7 cellular contexts compared by ENCODE assay signal in the genomic region with DNA sequence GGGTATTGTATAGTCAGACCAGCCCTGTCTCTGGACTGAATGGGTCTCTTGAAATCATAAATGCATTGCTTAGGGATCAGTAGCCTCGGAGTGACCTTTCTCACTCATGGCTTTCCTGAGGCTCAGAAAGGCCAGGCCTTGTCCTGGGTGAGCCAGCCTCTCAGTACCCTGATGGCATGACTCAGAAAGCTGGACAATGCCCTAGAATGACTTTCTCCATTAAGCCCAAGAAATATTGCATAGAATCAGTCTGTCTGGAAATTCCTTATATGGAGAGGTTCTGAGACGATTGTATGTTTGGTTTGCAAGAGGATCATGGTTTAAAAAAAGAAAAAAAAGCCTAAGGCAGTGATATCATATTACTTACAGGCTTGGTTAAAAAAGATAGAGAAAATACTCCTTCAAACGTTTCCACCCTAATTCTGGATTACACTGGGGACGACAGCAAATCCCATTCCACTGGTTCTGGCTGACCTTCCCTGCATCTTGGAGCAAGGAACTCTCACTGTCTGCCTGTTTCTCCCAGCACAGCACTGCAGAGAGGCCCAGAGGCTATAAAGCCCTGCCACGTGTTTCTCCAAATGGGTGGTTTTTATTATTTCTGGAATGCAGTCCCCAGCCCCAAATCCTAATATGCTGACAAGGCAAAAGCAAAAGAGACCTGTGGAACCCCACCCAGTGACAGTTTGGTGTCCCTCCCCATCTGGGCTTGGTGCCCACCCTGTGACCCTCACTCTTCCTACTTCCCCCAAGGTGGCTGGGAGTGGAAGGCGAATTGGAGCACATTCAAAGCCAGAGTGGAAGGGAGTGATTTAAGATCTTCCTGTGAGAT. TPM values are rescaled to one million over a fixed set of nuclear protein-coding genes. Genes with fewer than 3 reads are reported as not detected.
DNase-seq lines count a peak whose midpoint lies in the region; ATAC-seq and TF ChIP-seq lines count a peak whose summit lies in the region.

No MANE protein-coding gene starts in this region.

- peak overlapping the region; percentile 96 for H3K27ac Mint-ChIP-seq in mesothelial cell of epicardium
- no peak overlapping the region for H3K27ac Mint-ChIP-seq in activated naive CD4-positive, alpha-beta T cell treated with anti-CD3 and anti-CD28 coated beads, Interleukin-2, amount 10 ng/mL, durations not matched to agents 7 days and 5 days
- H3K27ac Mint-ChIP-seq in CD8-positive, alpha-beta T cell = no peak overlapping the region

- peaks cover 4 to 15% of the 10 kb centered on the region in 2 donors for H3K4me1 ChIP-seq in uterus
- H3K4me1 ChIP-seq in CD8-positive, alpha-beta T cell (ENCODE audit: insufficient read depth, low read length) = no peaks in the 10 kb centered on the region

- H3K4me3 ChIP-seq in dorsolateral prefrontal cortex (peak overlapping the region in 1 of 59 donors; percentile 3), uterus (no peak overlapping the region)
- H3K4me3 ChIP-seq in CD8-positive, alpha-beta T cell (ENCODE audit: low read depth, low read length) = no peak overlapping the region

- H3K9me3 Mint-ChIP-seq in mesothelial cell of epicardium = no peaks in the 10 kb centered on the region
- no peaks in the 10 kb centered on the region for H3K9me3 Mint-ChIP-seq in activated naive CD4-positive, alpha-beta T cell treated with anti-CD3 and anti-CD28 coated beads, Interleukin-2, amount 10 ng/mL, durations not matched to agents 7 days and 5 days
- H3K9me3 Mint-ChIP-seq in CD8-positive, alpha-beta T cell = no peaks in the 10 kb centered on the region

- H3K4me1 Mint-ChIP-seq in mesothelial cell of epicardium = peaks cover 41% of the 10 kb centered on the region
- peaks cover 9% of the 10 kb centered on the region for H3K4me1 Mint-ChIP-seq in activated naive CD4-positive, alpha-beta T cell treated with anti-CD3 and anti-CD28 coated beads, Interleukin-2, amount 10 ng/mL, durations not matched to agents 7 days and 5 days
- H3K4me1 Mint-ChIP-seq in CD8-positive, alpha-beta T cell (ENCODE audit: low read depth) = no peaks in the 10 kb centered on the region

- intact Hi-C loops in dorsolateral prefrontal cortex (cut with DNase I) (loop anchor here in 1 of 2 donors (10.0 kb wide), 1 partner anchor 103 kb away; no protein-coding TSS in a partner anchor), uterus (cut with DNase I; ENCODE audit: low total_unique reads) (loop anchor here (10.0 kb wide), 1 partner anchor 143 kb away; no protein-coding TSS in a partner anchor)
- intact Hi-C loops in CD8-positive, alpha-beta T cell (cut with DNase I, micrococcal nuclease) = no loop called here

- no peak for ATAC-seq in CD8-positive, alpha-beta T cell

- no peaks in the 10 kb centered on the region for H3K9me3 ChIP-seq in uterus
- no peaks in the 10 kb centered on the region for H3K9me3 ChIP-seq in CD8-positive, alpha-beta T cell (ENCODE audit: low read length)

- POLR2A ChIA-PET in CD8-positive, alpha-beta T cell (lab: Charles Lee) = no interaction called here

- H3K36me3 ChIP-seq in uterus = no peaks in the 10 kb centered on the region
- no peaks in the 10 kb centered on the region for H3K36me3 ChIP-seq in CD8-positive, alpha-beta T cell (ENCODE audit: insufficient read depth, low read length)

- H3K36me3 Mint-ChIP-seq in mesothelial cell of epicardium = no peaks in the 10 kb centered on the region
- H3K36me3 Mint-ChIP-seq in activated naive CD4-positive, alpha-beta T cell treated with anti-CD3 and anti-CD28 coated beads, Interleukin-2, amount 10 ng/mL, durations not matched to agents 7 days and 5 days = no peaks in the 10 kb centered on the region
- no peaks in the 10 kb centered on the region for H3K36me3 Mint-ChIP-seq in CD8-positive, alpha-beta T cell

- no peaks in the 10 kb centered on the region for H3K27me3 ChIP-seq in dorsolateral prefrontal cortex
- H3K27me3 ChIP-seq in uterus = no peaks in the 10 kb centered on the region
- no peaks in the 10 kb centered on the region for H3K27me3 ChIP-seq in CD8-positive, alpha-beta T cell (ENCODE audit: insufficient read depth, low read length)

- H3K4me3 Mint-ChIP-seq in mesothelial cell of epicardium = no peak overlapping the region
- H3K4me3 Mint-ChIP-seq in activated naive CD4-positive, alpha-beta T cell treated with anti-CD3 and anti-CD28 coated beads, Interleukin-2, amount 10 ng/mL, durations not matched to agents 7 days and 5 days = no peak overlapping the region
- no peak overlapping the region for H3K4me3 Mint-ChIP-seq in CD8-positive, alpha-beta T cell

- no peak for TF ChIP-seq POLR2A in uterus (IDR thresholded peaks at IDR 0.05)

- CTCF ChIA-PET in activated naive CD4-positive, alpha-beta T cell treated with anti-CD3 and anti-CD28 coated beads, Interleukin-2, amount 10 ng/mL, durations not matched to agents 7 days and 5 days (lab: Charles Lee) = no interaction called here
- CTCF ChIA-PET in CD8-positive, alpha-beta T cell (lab: Charles Lee) = no interaction called here

- no peaks in the 10 kb centered on the region for H3K27me3 Mint-ChIP-seq in mesothelial cell of epicardium (ENCODE audit: low read depth)
- H3K27me3 Mint-ChIP-seq in activated naive CD4-positive, alpha-beta T cell treated with anti-CD3 and anti-CD28 coated beads, Interleukin-2, amount 10 ng/mL, durations not matched to agents 7 days and 5 days = peaks cover 27% of the 10 kb centered on the region
- H3K27me3 Mint-ChIP-seq in CD8-positive, alpha-beta T cell (ENCODE audit: low read depth) = peaks cover 18% of the 10 kb centered on the region

- no peak for TF ChIP-seq CTCF in dorsolateral prefrontal cortex (IDR thresholded peaks at IDR 0.05 in 54 of 56, conservative IDR thresholded peaks at IDR 0.05 in 2 of 56; ENCODE audit: low read depth in 1 of 56, partially characterized antibody in 56 of 56)
- TF ChIP-seq CTCF in mesothelial cell of epicardium (IDR thresholded peaks at IDR 0.05; ENCODE audit: unreplicated experiment) = no peak
- TF ChIP-seq CTCF in uterus (IDR thresholded peaks at IDR 0.05) = no peak
- no peak for TF ChIP-seq CTCF in CD8-positive, alpha-beta T cell (IDR thresholded peaks at IDR 0.05)

- DNase-seq in M059J (ENCODE audit: low read depth) = peak; percentile 98
- no peak for DNase-seq in dorsolateral prefrontal cortex
- DNase-seq in mesothelial cell of epicardium (ENCODE audit: low spot score in 2 of 2, unreplicated experiment in 2 of 2) = peak in 1 of 2 experiments; percentile 54
- peak; percentile 57 to 62 for DNase-seq in uterus
- DNase-seq in activated naive CD4-positive, alpha-beta T cell treated with anti-CD3 and anti-CD28 coated beads, Interleukin-2, amount 10 ng/mL, durations not matched to agents 7 days and 5 days = no peak
- DNase-seq in CD8-positive, alpha-beta T cell = no peak
- no peak for DNase-seq in NCI-H82 treated with DMSO at 0.1 percent for 48 hours (lab: John Stamatoyannopoulos, UW; ENCODE audit: unreplicated experiment)

- peak overlapping the region in 51 of 59 donors; percentile 6 to 93 (median 63) for H3K27ac ChIP-seq in dorsolateral prefrontal cortex
- H3K27ac ChIP-seq in uterus = peak overlapping the region; percentile 87 to 88
- no peak overlapping the region for H3K27ac ChIP-seq in CD8-positive, alpha-beta T cell (ENCODE audit: low read depth, low read length)

RNA-seq across cellular contexts. Expression of a gene that starts 34.4 kb away (rescaled TPM):
- 124 and 200 TPM in 2 replicates for total RNA-seq in M059J (2014; rRNA removed; shearing (Covaris generic))
- total RNA-seq in dorsolateral prefrontal cortex (1,000 to 10,000 TPM in 95 of 120 experiments, 100 to 1,000 TPM in 25; 523 to 1,758 (median 1,258) TPM), mesothelial cell of epicardium (60.8 to 61.2 TPM (median 61.0 TPM) in 3 replicates), uterus (100 to 1,000 TPM in 3 of 4 donors, 10 to 100 TPM in 1; 92.0 to 212 (median 132) TPM)
- total RNA-seq in CD8-positive, alpha-beta T cell = under 1 TPM; 0.05 to 0.08 TPM

Comparison
In these comparisons a context has a peak if more than half of its experiments do, and no peak if none do; other contexts are left out.
1. DNase-seq: peak in M059J (single experiment) and uterus (2 of 2); none in dorsolateral prefrontal cortex (0 of 10), activated naive CD4-positive, alpha-beta T cell treated with anti-CD3 and anti-CD28 coated beads, Interleukin-2, amount 10 ng/mL, durations not matched to agents 7 days and 5 days (single experiment), CD8-positive, alpha-beta T cell (0 of 7) and NCI-H82 treated with DMSO at 0.1 percent for 48 hours (single experiment).
2. RNA of a gene that starts 34.4 kb away (total RNA-seq): 523 to 1,758 TPM in dorsolateral prefrontal cortex, 124 to 200 TPM in M059J, 92.0 to 212 TPM in uterus and 60.8 to 61.2 TPM in mesothelial cell of epicardium; 0.05 to 0.08 TPM in CD8-positive, alpha-beta T cell; every median in the first group is over 10 times any median in the second.